1 cellular context compared by ENCODE assay signal in genomic region chr20:50978533-50978932, GRCh38. TPM values are rescaled to one million over a fixed set of nuclear protein-coding genes. Genes with fewer than 3 reads are reported as not detected.
"Had no signal": no experiment of that assay in that cellular context is flagged by ENCODE, and none has a peak within 500 bp of the region (broad histone marks: within the 10 kb centered on the region; RNA-seq: fewer than 3 reads in every experiment).

No MANE protein-coding gene starts in this region.

RNA-seq across cellular contexts. Expression of gene KCNG1, which starts 44.4 kb away (rescaled TPM):
- total RNA-seq: PC-9 had no signal
